8 cellular contexts compared by ENCODE assay signal in genomic region chr7:124856299-124856888, GRCh38.
DNase-seq lines count a peak whose midpoint lies in the region; ATAC-seq, FAIRE-seq and TF ChIP-seq lines count a peak whose summit lies in the region.

No MANE protein-coding gene starts in this region.

- no TSS peak for BruUV-seq in OCI-LY7 (replicated peaks; lab: Mats Ljungman, UMichigan)

- H3K36me3 ChIP-seq in OCI-LY7 (ENCODE audit: insufficient read depth, low read length): peaks cover 40% of the 10 kb centered on the region

- peaks cover 2% of the 10 kb centered on the region for H3K36me3 Mint-ChIP-seq in progenitor cell of endocrine pancreas (ENCODE audit: insufficient read depth)

- H3K4me3 Mint-ChIP-seq in progenitor cell of endocrine pancreas (ENCODE audit: low read depth): no peak overlapping the region

- H3K4me1 ChIP-seq in OCI-LY7 (ENCODE audit: insufficient read depth, low read length, poor library complexity, severe bottlenecking): no peaks in the 10 kb centered on the region

- 0 out of 2 replicates have a peak, but pooled peaks cover 6% of the 10 kb centered on the region for H3K9me3 ChIP-seq in OCI-LY7 (ENCODE audit: low read length)

- no peaks in the 10 kb centered on the region for H3K4me1 Mint-ChIP-seq in progenitor cell of endocrine pancreas (ENCODE audit: low read depth)

- DNase-seq in AG08396 (ENCODE audit: low spot score): peak; percentile 12
- peak; percentile 37 for DNase-seq in OCI-LY7 (ENCODE audit: low spot score)
- peak; percentile 62 for DNase-seq in epithelial cell of esophagus (ENCODE audit: low read depth)
- DNase-seq in progenitor cell of endocrine pancreas (ENCODE audit: low spot score, unreplicated experiment): no peak
- no peak for DNase-seq in GM12891 (ENCODE audit: insufficient read length, low spot score)

- H3K4me3 ChIP-seq in GM12875 (ENCODE audit: low read depth, low read length) (no peak overlapping the region), OCI-LY7 (ENCODE audit: low read depth, low read length, poor library complexity, severe bottlenecking) (no peak overlapping the region), epithelial cell of esophagus (ENCODE audit: low read length) (no peak overlapping the region)

- H3K9me2 ChIP-seq in OCI-LY7 (ENCODE audit: insufficient read depth, low read length): no peaks in the 10 kb centered on the region

- FAIRE-seq in GM12891 (lab: Jason Lieb, UNC): no peak

- CTCF ChIA-PET in OCI-LY7 (lab: Charles Lee; ENCODE audit: unreplicated experiment): no interaction called here

- no peaks in the 10 kb centered on the region for H3K9me3 Mint-ChIP-seq in progenitor cell of endocrine pancreas (ENCODE audit: low read depth)

- ATAC-seq in HG03354 (IDR thresholded peaks at IDR 0.05; ENCODE audit: poor library complexity, severe bottlenecking, unreplicated experiment) (peak; percentile 84), HG03469 (IDR thresholded peaks at IDR 0.05; ENCODE audit: unreplicated experiment) (no peak)

- H3K27ac ChIP-seq in OCI-LY7 (ENCODE audit: low read depth, low read length, poor library complexity, severe bottlenecking): no peak overlapping the region

- no peak overlapping the region for H3K4me2 ChIP-seq in OCI-LY7 (ENCODE audit: low read length)

- H3K27me3 Mint-ChIP-seq in progenitor cell of endocrine pancreas: no peaks in the 10 kb centered on the region

- no peak overlapping the region for H3K27ac Mint-ChIP-seq in progenitor cell of endocrine pancreas

- POLR2A ChIA-PET in OCI-LY7 (lab: Charles Lee): no interaction called here

- H3K79me2 ChIP-seq in OCI-LY7 (ENCODE audit: insufficient read depth, low read depth, low read length): no peaks in the 10 kb centered on the region

- intact Hi-C loops in OCI-LY7 (cut with micrococcal nuclease; ENCODE audit: unreplicated experiment): loop anchor here (10.0 kb wide), 1 partner anchor 702 kb away; no protein-coding TSS in a partner anchor

- no peaks in the 10 kb centered on the region for H4K20me1 ChIP-seq in OCI-LY7 (ENCODE audit: insufficient read depth, low read length)

- TF ChIP-seq CTCF in GM12875 (IDR thresholded peaks at IDR 0.05; ENCODE audit: borderline replicate concordance, insufficient read depth, low read depth, low read length): peak; percentile 39; the same call in 1 of the 2 replicates
- peak; percentile 86 for TF ChIP-seq CTCF in OCI-LY7 (conservative IDR thresholded peaks at IDR 0.05; ENCODE audit: low read length)
- TF ChIP-seq CTCF in epithelial cell of esophagus (IDR thresholded peaks at IDR 0.05; ENCODE audit: insufficient read depth, low read depth, low read length, missing control alignments): peak; percentile 49
- TF ChIP-seq CTCF in progenitor cell of endocrine pancreas (IDR thresholded peaks at IDR 0.05; ENCODE audit: unreplicated experiment): peak; percentile 81

- no peak for TF ChIP-seq POLR2A in GM12891 (IDR thresholded peaks at IDR 0.05; ENCODE audit: low read depth, low read length)

- no peak overlapping the region for H2AFZ ChIP-seq in OCI-LY7 (ENCODE audit: low read length)

TF ChIP-seq in GM12891, 5 proteins besides CTCF, POLR2A, EP300 and RAD21:
- no peak for TF ChIP-seq SPI1 (IDR thresholded peaks at IDR 0.05; ENCODE audit: low read depth, low read length)
- TF ChIP-seq TAF1 (IDR thresholded peaks at IDR 0.05; ENCODE audit: low read depth, low read length): no peak
- no peak for TF ChIP-seq POLR2AphosphoS5 (IDR thresholded peaks at IDR 0.05; ENCODE audit: low read depth, low read length)
- no peak for TF ChIP-seq POU2F2 (IDR thresholded peaks at IDR 0.05; ENCODE audit: low read depth, low read length)
- no peak for TF ChIP-seq PAX5 (IDR thresholded peaks at IDR 0.05; ENCODE audit: insufficient read depth, low read length, severe bottlenecking)
TF ChIP-seq in GM12891: peak in this region for 0.

Comparison
In these comparisons a context has a peak if more than half of its experiments do, and no peak if none do; other contexts are left out.
1. DNase-seq: peak in AG08396 (single experiment), OCI-LY7 (single experiment) and epithelial cell of esophagus (single experiment); none in progenitor cell of endocrine pancreas (single experiment) and GM12891 (single experiment).
2. Peak in every context shown above with its lines, with median percentiles within 50 percentile points of each other: CTCF ChIP-seq.